In genomic region chr13:93981578-93981977, GRCh38 we compare ENCODE assay signal across 21 cellular contexts.
DNase-seq lines count a peak whose midpoint lies in the region; ATAC-seq, FAIRE-seq and TF ChIP-seq lines count a peak whose summit lies in the region.
"Had no signal": no experiment of that assay in that cellular context is flagged by ENCODE, and none has a peak within 500 bp of the region (broad histone marks: within the 10 kb centered on the region; RNA-seq: fewer than 3 reads in every experiment).

No MANE protein-coding gene starts in this region.

- no peak overlapping the region for H3K4me3 ChIP-seq in mesendoderm (ENCODE audit: low read length)
- H3K4me3 ChIP-seq: A549, BLaER1 had no signal

- H3K4me2 ChIP-seq in mesendoderm (ENCODE audit: low read length), result no peak overlapping the region
- H3K4me2 ChIP-seq: A549, BLaER1 had no signal

- H3K4me1 ChIP-seq in mesendoderm (ENCODE audit: control insufficient read depth, low read depth, low read length), result no peaks in the 10 kb centered on the region
- H3K4me1 ChIP-seq: A549, BLaER1, Caco-2 had no signal

- H3K79me1 ChIP-seq in mesendoderm (ENCODE audit: low read length), result no peaks in the 10 kb centered on the region

- H3K4me3 Mint-ChIP-seq in activated T-cell treated with anti-CD3 and anti-CD28 coated beads, Interleukin-2, amount 50 U/mL, for 72 hours, result no peak overlapping the region
- no peak overlapping the region for H3K4me3 Mint-ChIP-seq in activated T-cell treated with anti-CD3 and anti-CD28 coated beads, Interleukin-2, amount 50 U/mL, for 24 hours
- H3K4me3 Mint-ChIP-seq: B cell; CD4-positive, CD25-positive, alpha-beta regulatory T cell; CD8-positive, alpha-beta T cell had no signal

- no peak overlapping the region for H3K27ac ChIP-seq in mesendoderm (ENCODE audit: low read depth, low read length)
- H3K27ac ChIP-seq: A549, BLaER1, C4-2B had no signal

- DNase-seq in activated T-cell treated with anti-CD3 and anti-CD28 coated beads, Interleukin-2, amount 50 U/mL, for 72 hours, result no peak
- DNase-seq in activated T-cell treated with anti-CD3 and anti-CD28 coated beads, Interleukin-2, amount 50 U/mL, for 24 hours, result no peak
- no peak for DNase-seq in H54 (ENCODE audit: insufficient read length, low spot score)
- DNase-seq in mesendoderm, result no peak
- no peak for DNase-seq in T1000 (lab: John Stamatoyannopoulos, UW)
- DNase-seq: 8988T; Caco-2; CD4-positive, CD25-positive, alpha-beta regulatory T cell; CD8-positive, alpha-beta T cell; DMS153; DND-41; GOT3; H7; HCEC 1CT had no signal

- FAIRE-seq in H54 (lab: Jason Lieb, UNC) (peak; percentile 43), islet of Langerhans (lab: Jason Lieb, UNC) (peak; percentile 68)
- FAIRE-seq: A549, G401.6, GM12892 had no signal

- H3K56ac ChIP-seq in mesendoderm (ENCODE audit: low read length), result no peak overlapping the region

- H3K23ac ChIP-seq in mesendoderm (ENCODE audit: low read length), result no peak overlapping the region

- H2BK15ac ChIP-seq in mesendoderm (replicated peaks; ENCODE audit: low read depth), result no peak overlapping the region

- H3K27me3 ChIP-seq in mesendoderm (ENCODE audit: insufficient read depth, low read length, poor library complexity), result no peaks in the 10 kb centered on the region
- H3K27me3 ChIP-seq: BLaER1 had no signal

- no peak overlapping the region for H4K5ac ChIP-seq in mesendoderm (ENCODE audit: low read length)

- H4K8ac ChIP-seq in mesendoderm (ENCODE audit: low read depth, low read length), result no peak overlapping the region

- ATAC-seq in activated T-cell treated with anti-CD3 and anti-CD28 coated beads, Interleukin-2, amount 50 U/mL, for 72 hours (replicated peaks in 1 of 2), result no peak
- ATAC-seq: A549; CD8-positive, alpha-beta T cell had no signal

- peaks cover 8% of the 10 kb centered on the region for H3K27me3 Mint-ChIP-seq in activated T-cell treated with anti-CD3 and anti-CD28 coated beads, Interleukin-2, amount 50 U/mL, for 72 hours (ENCODE audit: low read depth)
- H3K27me3 Mint-ChIP-seq in activated T-cell treated with anti-CD3 and anti-CD28 coated beads, Interleukin-2, amount 50 U/mL, for 24 hours, result peaks cover 21% of the 10 kb centered on the region
- H3K27me3 Mint-ChIP-seq: B cell had no signal

- H3K9ac ChIP-seq in mesendoderm (ENCODE audit: low read length), result no peak overlapping the region
- H3K9ac ChIP-seq: BLaER1 had no signal

- H3K27ac Mint-ChIP-seq in activated T-cell treated with anti-CD3 and anti-CD28 coated beads, Interleukin-2, amount 50 U/mL, for 72 hours, result peak overlapping the region; percentile 70
- no peak overlapping the region for H3K27ac Mint-ChIP-seq in activated T-cell treated with anti-CD3 and anti-CD28 coated beads, Interleukin-2, amount 50 U/mL, for 24 hours
- H3K27ac Mint-ChIP-seq: B cell; CD4-positive, CD25-positive, alpha-beta regulatory T cell; CD8-positive, alpha-beta T cell had no signal

- no peaks in the 10 kb centered on the region for H3K9me3 Mint-ChIP-seq in activated T-cell treated with anti-CD3 and anti-CD28 coated beads, Interleukin-2, amount 50 U/mL, for 72 hours
- no peaks in the 10 kb centered on the region for H3K9me3 Mint-ChIP-seq in activated T-cell treated with anti-CD3 and anti-CD28 coated beads, Interleukin-2, amount 50 U/mL, for 24 hours
- H3K9me3 Mint-ChIP-seq: CD4-positive, CD25-positive, alpha-beta regulatory T cell; CD8-positive, alpha-beta T cell had no signal

- no peak overlapping the region for H2AK5ac ChIP-seq in mesendoderm (ENCODE audit: low read length)

- H3K36me3 Mint-ChIP-seq in activated T-cell treated with anti-CD3 and anti-CD28 coated beads, Interleukin-2, amount 50 U/mL, for 72 hours (ENCODE audit: insufficient read depth in 2 of 2), result no peaks in the 10 kb centered on the region
- no peaks in the 10 kb centered on the region for H3K36me3 Mint-ChIP-seq in activated T-cell treated with anti-CD3 and anti-CD28 coated beads, Interleukin-2, amount 50 U/mL, for 24 hours (ENCODE audit: low read depth)
- H3K36me3 Mint-ChIP-seq: CD4-positive, CD25-positive, alpha-beta regulatory T cell; CD8-positive, alpha-beta T cell had no signal

- H3K4me1 Mint-ChIP-seq in activated T-cell treated with anti-CD3 and anti-CD28 coated beads, Interleukin-2, amount 50 U/mL, for 72 hours (ENCODE audit: low read depth), result no peaks in the 10 kb centered on the region
- H3K4me1 Mint-ChIP-seq in activated T-cell treated with anti-CD3 and anti-CD28 coated beads, Interleukin-2, amount 50 U/mL, for 24 hours (ENCODE audit: low read depth), result no peaks in the 10 kb centered on the region
- H3K4me1 Mint-ChIP-seq: B cell had no signal

- H2BK120ac ChIP-seq in mesendoderm (ENCODE audit: low read depth, low read length), result no peak overlapping the region

- no peak overlapping the region for H2BK5ac ChIP-seq in mesendoderm (ENCODE audit: low read length)

- H3K4ac ChIP-seq in mesendoderm (ENCODE audit: low read depth, low read length), result no peak overlapping the region

- no peak for TF ChIP-seq POLR2A in H54 (IDR thresholded peaks at IDR 0.05; ENCODE audit: low read depth, low read length)

- no peaks in the 10 kb centered on the region for H3K36me3 ChIP-seq in mesendoderm (ENCODE audit: control insufficient read depth, insufficient read depth, low read length)
- H3K36me3 ChIP-seq: BLaER1 had no signal

- H3K79me2 ChIP-seq in mesendoderm (ENCODE audit: control insufficient read depth, insufficient read depth, low read length), result no peaks in the 10 kb centered on the region

- H3K18ac ChIP-seq in mesendoderm (ENCODE audit: low read length), result no peak overlapping the region
